Comparison of ENCODE assay signal across 8 cellular contexts in genomic region chr19:4124638-4125037, GRCh38. TPM values are rescaled to one million over a fixed set of nuclear protein-coding genes. Genes with fewer than 3 reads are reported as not detected.
DNase-seq lines count a peak whose midpoint lies in the region; ATAC-seq and TF ChIP-seq lines count a peak whose summit lies in the region.

No MANE protein-coding gene starts in this region.

- H3K4me1 Mint-ChIP-seq in CD8-positive, alpha-beta T cell (ENCODE audit: low read depth) = peaks cover 22% of the 10 kb centered on the region
- H3K4me1 Mint-ChIP-seq in dendritic cell treated with granulocyte-macrophage colony-stimulating factor and Interleukin-4, amounts not matched to agents 40 ng/mL and 50 ng/mL, for 4 days (ENCODE audit: low read depth) = peaks cover 33% of the 10 kb centered on the region

- peak overlapping the region; percentile 52; the same call in 1 of the 2 replicates for H3K9ac ChIP-seq in MM.1S (ENCODE audit: low read length)

- DNase-seq in CD8-positive, alpha-beta T cell = no peak
- DNase-seq in MM.1S (no peak), GM03348 (ENCODE audit: low spot score) (no peak), HPDE6-E6E7 (ENCODE audit: extremely low spot score) (no peak)
- DNase-seq in central memory CD4-positive, alpha-beta T cell = no peak

- no peaks in the 10 kb centered on the region for H3K27me3 ChIP-seq in CD8-positive, alpha-beta T cell (ENCODE audit: insufficient read depth, low read length)
- H3K27me3 ChIP-seq in MM.1S (replicated peaks; ENCODE audit: insufficient read depth, low read length) (no peaks in the 10 kb centered on the region), neuron (ENCODE audit: insufficient read depth, low read length) (no peaks in the 10 kb centered on the region)

- H3K9me2 ChIP-seq in MM.1S (replicated peaks; ENCODE audit: insufficient read depth, low read length) = no peaks in the 10 kb centered on the region

- peaks cover 38% of the 10 kb centered on the region for H3K79me2 ChIP-seq in MM.1S (ENCODE audit: low read length)

- H3K4me2 ChIP-seq in MM.1S (ENCODE audit: low read depth, low read length) = peak overlapping the region; percentile 92

- H3K4me3 Mint-ChIP-seq in CD8-positive, alpha-beta T cell = peak overlapping the region; percentile 63
- H3K4me3 Mint-ChIP-seq in dendritic cell treated with granulocyte-macrophage colony-stimulating factor and Interleukin-4, amounts not matched to agents 40 ng/mL and 50 ng/mL, for 4 days = peak overlapping the region; percentile 55

- peak overlapping the region; percentile 41 for H3K27ac Mint-ChIP-seq in CD8-positive, alpha-beta T cell
- peak overlapping the region; percentile 79 for H3K27ac Mint-ChIP-seq in dendritic cell treated with granulocyte-macrophage colony-stimulating factor and Interleukin-4, amounts not matched to agents 40 ng/mL and 50 ng/mL, for 4 days

- POLR2A ChIA-PET in CD8-positive, alpha-beta T cell (lab: Charles Lee) = no interaction called here

- H2AFZ ChIP-seq in MM.1S (ENCODE audit: low read length) = peak overlapping the region; percentile 90; the same call in 1 of the 2 replicates
- peak overlapping the region; percentile 39 for H2AFZ ChIP-seq in neuron (ENCODE audit: low read depth, low read length)

- intact Hi-C loops in CD8-positive, alpha-beta T cell (cut with DNase I, micrococcal nuclease) = loop anchor here (1.0 to 5.0 kb wide), 11 partner anchors 15 to 362 kb away; partner anchors contain the start of genes PIAS4 (in 2 of the 2), ANKRD24 (in 1 of the 2), APBA3 (in 1 of the 2) and MRPL54 (in 1 of the 2)
- intact Hi-C loops in dendritic cell treated with granulocyte-macrophage colony-stimulating factor and Interleukin-4, amounts not matched to agents 40 ng/mL and 50 ng/mL, for 4 days (cut with micrococcal nuclease) = loop anchor here (10.0 kb wide), 1 partner anchor 60 kb away; the partner anchor contains the start of gene ZBTB7A

- no peaks in the 10 kb centered on the region for H3K9me3 ChIP-seq in CD8-positive, alpha-beta T cell (ENCODE audit: low read length)
- H3K9me3 ChIP-seq in MM.1S (replicated peaks; ENCODE audit: insufficient read depth, low read length) (no peaks in the 10 kb centered on the region), neuron (ENCODE audit: low read length) (no peaks in the 10 kb centered on the region)

- H3K27me3 Mint-ChIP-seq in CD8-positive, alpha-beta T cell (ENCODE audit: low read depth) = no peaks in the 10 kb centered on the region
- no peaks in the 10 kb centered on the region for H3K27me3 Mint-ChIP-seq in dendritic cell treated with granulocyte-macrophage colony-stimulating factor and Interleukin-4, amounts not matched to agents 40 ng/mL and 50 ng/mL, for 4 days

- H3K4me3 ChIP-seq in CD8-positive, alpha-beta T cell (ENCODE audit: low read depth, low read length) = peak overlapping the region; percentile 72
- H3K4me3 ChIP-seq in MM.1S (ENCODE audit: low read length) (peak overlapping the region; percentile 97; the same call in 1 of the 2 replicates), neuron (ENCODE audit: low read length) (peak overlapping the region; percentile 79)

- peaks cover 11% of the 10 kb centered on the region for H3K36me3 Mint-ChIP-seq in CD8-positive, alpha-beta T cell
- H3K36me3 Mint-ChIP-seq in dendritic cell treated with granulocyte-macrophage colony-stimulating factor and Interleukin-4, amounts not matched to agents 40 ng/mL and 50 ng/mL, for 4 days (ENCODE audit: low read depth) = peaks cover 28% of the 10 kb centered on the region

- no peaks in the 10 kb centered on the region for H4K20me1 ChIP-seq in MM.1S (ENCODE audit: insufficient read depth, low read length)

- no peaks in the 10 kb centered on the region for H3K36me3 ChIP-seq in CD8-positive, alpha-beta T cell (ENCODE audit: insufficient read depth, low read length)
- H3K36me3 ChIP-seq in MM.1S (replicated peaks; ENCODE audit: insufficient read depth, low read length) (no peaks in the 10 kb centered on the region), neuron (ENCODE audit: insufficient read depth, low read length) (peaks cover 4% of the 10 kb centered on the region)

- CTCF ChIA-PET in CD8-positive, alpha-beta T cell (lab: Charles Lee) = interaction anchor here (2.9 kb wide), 1 partner anchor 15 kb away, joined by 13 read pairs; no protein-coding TSS in a partner anchor

- peak overlapping the region; percentile 52 for H3K27ac ChIP-seq in CD8-positive, alpha-beta T cell (ENCODE audit: low read depth, low read length)
- no peak overlapping the region for H3K27ac ChIP-seq in MM.1S (ENCODE audit: low read length)

- ATAC-seq in CD8-positive, alpha-beta T cell = no peak
- ATAC-seq in HG02678 (IDR thresholded peaks at IDR 0.05; ENCODE audit: unreplicated experiment) = no peak

- TF ChIP-seq CTCF in CD8-positive, alpha-beta T cell (IDR thresholded peaks at IDR 0.05) = no peak
- TF ChIP-seq CTCF in MM.1S (IDR thresholded peaks at IDR 0.05; ENCODE audit: low read length) = no peak

- peaks cover 17% of the 10 kb centered on the region for H3K4me1 ChIP-seq in CD8-positive, alpha-beta T cell (ENCODE audit: insufficient read depth, low read length)
- peaks cover 14% of the 10 kb centered on the region for H3K4me1 ChIP-seq in MM.1S (ENCODE audit: low read length)
- H3K4me1 ChIP-seq in neuron (ENCODE audit: insufficient read depth, low read length) = peaks cover 15% of the 10 kb centered on the region

- H3K9me3 Mint-ChIP-seq in CD8-positive, alpha-beta T cell = no peaks in the 10 kb centered on the region
- no peaks in the 10 kb centered on the region for H3K9me3 Mint-ChIP-seq in dendritic cell treated with granulocyte-macrophage colony-stimulating factor and Interleukin-4, amounts not matched to agents 40 ng/mL and 50 ng/mL, for 4 days

- H3F3A ChIP-seq in MM.1S (ENCODE audit: insufficient read depth, low read length) = no peaks in the 10 kb centered on the region

RNA-seq across cellular contexts. Expression of gene MAP2K2, which starts 0.7 kb away (rescaled TPM):
- total RNA-seq in CD8-positive, alpha-beta T cell = 10 to 100 TPM; 73.9 to 76.8 TPM

RNA-seq across cellular contexts. Expression of gene CREB3L3, which starts 28.8 kb away (rescaled TPM):
- not detected for total RNA-seq in CD8-positive, alpha-beta T cell

RNA-seq across cellular contexts. Expression of gene SIRT6, which starts 57.7 kb away (rescaled TPM):
- 10 to 100 TPM; 12.0 to 13.0 TPM for total RNA-seq in CD8-positive, alpha-beta T cell

RNA-seq across cellular contexts. Expression of gene ANKRD24, which starts 57.9 kb away (rescaled TPM):
- total RNA-seq in CD8-positive, alpha-beta T cell = 1 to 10 TPM in 1 of 2 experiments, under 1 TPM in 1; 0.83 to 1.2 TPM

RNA-seq across cellular contexts. Expression of gene ZBTB7A, which starts 57.9 kb away (rescaled TPM):
- total RNA-seq in CD8-positive, alpha-beta T cell = 10 to 100 TPM; 58.2 to 64.5 TPM
